19 cellular contexts compared by ENCODE assay signal in genomic region chr18:73556904-73557303, GRCh38.
"Had no signal": no experiment of that assay in that cellular context is flagged by ENCODE, and none has a peak within 500 bp of the region (broad histone marks: within the 10 kb centered on the region; RNA-seq: fewer than 3 reads in every experiment).

No MANE protein-coding gene starts in this region.

- H3K9me3 Mint-ChIP-seq: endodermal cell had no signal

- FAIRE-seq: endothelial cell of umbilical vein, small intestine had no signal

- H3K4me1 Mint-ChIP-seq: mesothelial cell of epicardium had no signal

- ATAC-seq: left lobe of liver; natural killer cell treated with Interleukin-12 subunit alpha and Interleukin-12 subunit beta and Interleukin-15 and Interleukin-18, amount 100 ng/mL, for 72 hours; stimulated activated naive CD8-positive, alpha-beta T cell treated with anti-CD3 and anti-CD28 coated beads, Interleukin-15, Interleukin-2, amounts not matched to agents 100 U/mL and 50 U/mL, for 24 hours had no signal

- DNase-seq: effector CD4-positive, alpha-beta T cell; endodermal cell; foreskin melanocyte; head of caudate nucleus; kidney glomerular epithelial cell; small intestine; stimulated activated CD4-positive, alpha-beta T cell treated with anti-CD3 and anti-CD28 coated beads, Interleukin-12 subunit alpha, Interleukin-12 subunit beta, amount 100 ng/mL, for 4 hours; stimulated activated naive CD8-positive, alpha-beta T cell treated with anti-CD3 and anti-CD28 coated beads, Interleukin-15, Interleukin-2, amounts not matched to agents 100 U/mL and 50 U/mL, for 24 hours; thyroid gland; upper lobe of left lung; uterus had no signal

- H3K4me3 ChIP-seq: coronary artery, hepatocyte, suprapubic skin, thyroid gland, upper lobe of left lung, uterus had no signal

- H3K27me3 Mint-ChIP-seq: natural killer cell treated with Interleukin-12 subunit alpha and Interleukin-12 subunit beta and Interleukin-15 and Interleukin-18, amount 100 ng/mL, for 72 hours had no signal

- H3K27me3 ChIP-seq: hepatocyte, neutrophil, suprapubic skin, thyroid gland, upper lobe of left lung, uterus had no signal

- H3K36me3 ChIP-seq: neutrophil, suprapubic skin, thyroid gland, upper lobe of left lung, uterus had no signal

- H3K4me3 Mint-ChIP-seq: endodermal cell; mesothelial cell of epicardium; natural killer cell treated with Interleukin-12 subunit alpha and Interleukin-12 subunit beta and Interleukin-15 and Interleukin-18, amount 100 ng/mL, for 72 hours had no signal

- H3K36me3 Mint-ChIP-seq: mesothelial cell of epicardium; natural killer cell treated with Interleukin-12 subunit alpha and Interleukin-12 subunit beta and Interleukin-15 and Interleukin-18, amount 100 ng/mL, for 72 hours had no signal

- H3K27ac Mint-ChIP-seq: endodermal cell; mesothelial cell of epicardium; natural killer cell treated with Interleukin-12 subunit alpha and Interleukin-12 subunit beta and Interleukin-15 and Interleukin-18, amount 100 ng/mL, for 72 hours had no signal
